21 cellular contexts compared by ENCODE assay signal in the genomic region with DNA sequence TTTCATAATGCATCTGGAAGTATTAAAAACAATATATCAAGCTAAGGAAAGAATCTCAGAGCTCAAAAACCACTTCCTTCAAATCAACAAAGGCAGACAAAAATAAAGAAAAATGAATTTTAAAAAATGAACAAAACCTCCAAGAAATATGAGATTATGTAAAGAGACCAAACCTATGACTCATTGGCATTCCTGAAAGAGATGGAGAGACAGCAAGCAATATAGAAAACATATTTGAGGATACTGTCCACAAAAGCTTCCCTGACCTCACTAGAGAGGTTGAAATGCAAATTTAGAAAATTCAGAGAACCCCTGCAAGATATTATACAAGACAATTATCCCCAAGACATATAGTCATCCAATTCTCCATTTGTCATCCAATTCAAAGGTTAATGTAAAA.
"Had no signal": no experiment of that assay in that cellular context is flagged by ENCODE, and none has a peak within 500 bp of the region (broad histone marks: within the 10 kb centered on the region; RNA-seq: fewer than 3 reads in every experiment).

No MANE protein-coding gene starts in this region.

- H3K36me3 Mint-ChIP-seq: stimulated activated effector memory CD8-positive, alpha-beta T cell treated with anti-CD3 and anti-CD28 coated beads, Interleukin-12 subunit alpha, Interleukin-12 subunit beta, amount 100 ng/mL, for 72 hours; type B pancreatic cell had no signal

- H3K4me1 Mint-ChIP-seq: endodermal cell; neural progenitor cell; stimulated activated effector memory CD8-positive, alpha-beta T cell treated with anti-CD3 and anti-CD28 coated beads, Interleukin-12 subunit alpha, Interleukin-12 subunit beta, amount 100 ng/mL, for 72 hours had no signal

- H3K27ac Mint-ChIP-seq: endodermal cell; natural killer cell treated with Interleukin-12 subunit alpha and Interleukin-12 subunit beta and Interleukin-15 and Interleukin-18, amount 100 ng/mL, for 72 hours; neural progenitor cell; progenitor cell of endocrine pancreas; stimulated activated effector memory CD8-positive, alpha-beta T cell treated with anti-CD3 and anti-CD28 coated beads, Interleukin-12 subunit alpha, Interleukin-12 subunit beta, amount 100 ng/mL, for 72 hours; type B pancreatic cell had no signal

- H3K4me3 Mint-ChIP-seq: endodermal cell; natural killer cell treated with Interleukin-12 subunit alpha and Interleukin-12 subunit beta and Interleukin-15 and Interleukin-18, amount 100 ng/mL, for 72 hours; neural progenitor cell; stimulated activated effector memory CD8-positive, alpha-beta T cell treated with anti-CD3 and anti-CD28 coated beads, Interleukin-12 subunit alpha, Interleukin-12 subunit beta, amount 100 ng/mL, for 72 hours; type B pancreatic cell had no signal

- ATAC-seq: left colon; left ventricle myocardium superior; natural killer cell treated with Interleukin-12 subunit alpha and Interleukin-12 subunit beta and Interleukin-15 and Interleukin-18, amount 100 ng/mL, for 72 hours; pancreas; right cardiac atrium; stimulated activated effector memory CD8-positive, alpha-beta T cell treated with anti-CD3 and anti-CD28 coated beads, Interleukin-12 subunit alpha, Interleukin-12 subunit beta, amount 100 ng/mL, for 72 hours; stimulated activated naive CD8-positive, alpha-beta T cell treated with anti-CD3 and anti-CD28 coated beads, Interleukin-15, Interleukin-2, amounts not matched to agents 100 U/mL and 50 U/mL, for 24 hours had no signal

- H3K9me3 Mint-ChIP-seq: endodermal cell had no signal

- DNase-seq: effector CD4-positive, alpha-beta T cell; endodermal cell; erythroblast; foreskin melanocyte; head of caudate nucleus; left colon; left ventricle myocardium superior; mesenchymal stem cell; midbrain; nucleus accumbens; pancreas; right cardiac atrium; stimulated activated CD4-positive, alpha-beta T cell treated with anti-CD3 and anti-CD28 coated beads, Interleukin-4, amount 100 ng/mL, for 1 hour; stimulated activated CD8-positive, alpha-beta memory T cell treated with anti-CD3 and anti-CD28 coated beads, Interleukin-4, amount 100 ng/mL, for 48 hours; stimulated activated naive CD8-positive, alpha-beta T cell treated with anti-CD3 and anti-CD28 coated beads, Interleukin-15, Interleukin-2, amounts not matched to agents 100 U/mL and 50 U/mL, for 24 hours; thyroid gland had no signal

- H3K27me3 Mint-ChIP-seq: natural killer cell treated with Interleukin-12 subunit alpha and Interleukin-12 subunit beta and Interleukin-15 and Interleukin-18, amount 100 ng/mL, for 72 hours; progenitor cell of endocrine pancreas had no signal
